In genomic region chr3:155026999-155027591, GRCh38 we compare ENCODE assay signal across 11 cellular contexts. TPM values are rescaled to one million over a fixed set of nuclear protein-coding genes. Genes with fewer than 3 reads are reported as not detected.
DNase-seq lines count a peak whose midpoint lies in the region; ATAC-seq and TF ChIP-seq lines count a peak whose summit lies in the region.
"Had no signal": no experiment of that assay in that cellular context is flagged by ENCODE, and none has a peak within 500 bp of the region (broad histone marks: within the 10 kb centered on the region; RNA-seq: fewer than 3 reads in every experiment).

No MANE protein-coding gene starts in this region.

- H3K4me2 ChIP-seq in parathyroid adenoma (ENCODE audit: low read length) = no peak overlapping the region

- no peaks in the 10 kb centered on the region for H3K4me1 ChIP-seq in parathyroid adenoma
- H3K4me1 ChIP-seq: gastrocnemius medialis had no signal

- H3K79me2 ChIP-seq in parathyroid adenoma = no peaks in the 10 kb centered on the region

- peak overlapping the region; percentile 28 for H2AFZ ChIP-seq in parathyroid adenoma

- H3K9ac ChIP-seq in parathyroid adenoma = no peak overlapping the region

- H3K4me3 ChIP-seq in parathyroid adenoma (ENCODE audit: low read depth, low read length) = no peak overlapping the region
- H3K4me3 ChIP-seq: gastrocnemius medialis had no signal

- H3K36me3 ChIP-seq in parathyroid adenoma (ENCODE audit: control insufficient read depth, insufficient read depth, low read length) = no peaks in the 10 kb centered on the region
- H3K36me3 ChIP-seq: gastrocnemius medialis had no signal

- no peak for TF ChIP-seq CTCF in parathyroid adenoma (IDR thresholded peaks at IDR 0.05)

- DNase-seq in G401 (ENCODE audit: low spot score) = peak; percentile 50
- peak; percentile 14 for DNase-seq in NCI-H82 treated with DMSO at 0.1 percent for 48 hours (lab: John Stamatoyannopoulos, UW; ENCODE audit: unreplicated experiment)
- DNase-seq in dedifferentiated amniotic fluid mesenchymal stem cell (ENCODE audit: extremely low spot score) = peak; percentile 49
- no peak for DNase-seq in stimulated activated CD4-positive, alpha-beta T cell treated with anti-CD3 and anti-CD28 coated beads, Interleukin-12 subunit alpha, Interleukin-12 subunit beta, amount 100 ng/mL, for 4 hours
- no peak for DNase-seq in NCI-H510A (lab: John Stamatoyannopoulos, UW)
- no peak for DNase-seq in NK-92 treated with Interleukin-12 subunit alpha and Interleukin-12 subunit beta, amount 100 ng/mL, for 24 hours (lab: John Stamatoyannopoulos, UW)
- DNase-seq: activated CD4-positive, alpha-beta T cell treated with anti-CD3 and anti-CD28 coated beads for 4 hours; activated naive CD8-positive, alpha-beta T cell treated with anti-CD3 and anti-CD28 coated beads, Interleukin-2, amount 10 ng/mL, durations not matched to agents 7 days and 5 days; gastrocnemius medialis had no signal

- in situ Hi-C loops in G401 (cut with HindIII; ENCODE audit: low sequenced_read_pairs) = no loop called here

- no peaks in the 10 kb centered on the region for H3K27me3 ChIP-seq in parathyroid adenoma (ENCODE audit: control insufficient read depth, insufficient read depth, low read length)
- H3K27me3 ChIP-seq: gastrocnemius medialis had no signal

- no peak overlapping the region for H3K27ac ChIP-seq in parathyroid adenoma

- no peaks in the 10 kb centered on the region for H3K9me3 ChIP-seq in parathyroid adenoma (ENCODE audit: control insufficient read depth, low read length)
- H3K9me3 ChIP-seq: gastrocnemius medialis had no signal

- no peak for ATAC-seq in GM21825 (IDR thresholded peaks at IDR 0.05; ENCODE audit: unreplicated experiment)

RNA-seq across cellular contexts. Expression of gene MME, which starts 53.0 kb away (rescaled TPM):
- total RNA-seq in G401 (2014; rRNA removed; shearing (Covaris generic)) = 540 and 622 TPM in 2 replicates

Comparison
In these comparisons a context has a peak if more than half of its experiments do, and no peak if none do; other contexts are left out.
1. DNase-seq: peak in G401 (single experiment), NCI-H82 treated with DMSO at 0.1 percent for 48 hours (single experiment) and dedifferentiated amniotic fluid mesenchymal stem cell (single experiment); none in stimulated activated CD4-positive, alpha-beta T cell treated with anti-CD3 and anti-CD28 coated beads, Interleukin-12 subunit alpha, Interleukin-12 subunit beta, amount 100 ng/mL, for 4 hours (single experiment), NCI-H510A (single experiment) and NK-92 treated with Interleukin-12 subunit alpha and Interleukin-12 subunit beta, amount 100 ng/mL, for 24 hours (single experiment).